In the genomic region with DNA sequence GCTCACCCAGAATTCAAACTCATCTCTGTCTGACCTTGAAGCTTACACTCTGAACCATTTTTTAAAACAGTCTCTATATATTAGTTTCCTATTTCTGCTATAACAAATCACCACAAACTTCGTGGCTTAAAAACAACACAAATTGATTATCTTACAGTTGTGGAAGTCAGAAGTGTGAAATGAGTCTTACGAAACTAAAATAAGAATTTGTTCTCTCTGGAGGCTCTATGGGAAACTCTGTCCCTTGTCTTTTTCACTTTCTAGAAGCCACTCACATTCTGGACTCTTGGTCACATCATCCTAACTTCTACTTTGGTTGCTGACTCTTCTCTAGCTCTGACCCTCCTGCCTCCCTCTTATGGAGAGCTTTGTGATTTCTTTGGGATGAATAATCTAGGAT, we compare ENCODE assay signal across 23 cellular contexts.
"Had no signal": no experiment of that assay in that cellular context is flagged by ENCODE, and none has a peak within 500 bp of the region (broad histone marks: within the 10 kb centered on the region; RNA-seq: fewer than 3 reads in every experiment).

No MANE protein-coding gene starts in this region.

- FAIRE-seq: endometrium, islet of Langerhans had no signal

- H3K36me3 ChIP-seq: gastrocnemius medialis, heart right ventricle, neutrophil, tibial nerve, upper lobe of right lung, vagina had no signal

- H3K27ac ChIP-seq: dorsolateral prefrontal cortex, gastrocnemius medialis, heart right ventricle, neutrophil, testis, tibial nerve, upper lobe of right lung, vagina had no signal

- DNase-seq: dorsolateral prefrontal cortex; effector memory CD4-positive, alpha-beta T cell; gastrocnemius medialis; heart right ventricle; hypothalamus; mammary epithelial cell; mucosa of descending colon; naive thymus-derived CD8-positive, alpha-beta T cell; posterior cingulate gyrus; stimulated activated CD4-positive, alpha-beta T cell treated with anti-CD3 and anti-CD28 coated beads, Interleukin-2, amount 100 ng/mL, for 24 hours; stimulated activated CD4-positive, alpha-beta T cell treated with anti-CD3 and anti-CD28 coated beads, Interleukin-4, amount 100 ng/mL, for 4 hours; stimulated activated naive B cell treated with anti-CD40 and anti-IgM and Interleukin-4, amounts not matched to agents 10 μg/mL and 1 μg/mL and 100 μg/mL, for 72 hours; stimulated activated naive CD8-positive, alpha-beta T cell treated with anti-CD3 and anti-CD28 coated beads, Interleukin-15, amount 100 ng/mL, for 72 hours; testis; upper lobe of right lung had no signal

- H3K27me3 ChIP-seq: gastrocnemius medialis, heart right ventricle, neutrophil, testis, tibial nerve, upper lobe of right lung, vagina had no signal

- H3K4me3 ChIP-seq: dorsolateral prefrontal cortex, gastrocnemius medialis, heart right ventricle, mucosa of descending colon, testis, tibial nerve, upper lobe of right lung, vagina had no signal

- ATAC-seq: esophagus mucosa; gastrocnemius medialis; heart right ventricle; left lobe of liver; mucosa of descending colon; naive thymus-derived CD8-positive, alpha-beta T cell; sciatic nerve; stimulated activated naive B cell treated with anti-CD40 and anti-IgM and Interleukin-4, amounts not matched to agents 10 μg/mL and 1 μg/mL and 100 μg/mL, for 72 hours; stimulated activated naive CD8-positive, alpha-beta T cell treated with anti-CD3 and anti-CD28 coated beads, Interleukin-15, amount 100 ng/mL, for 72 hours; upper lobe of right lung had no signal

- H3K9me3 ChIP-seq: gastrocnemius medialis, heart right ventricle, mucosa of descending colon, neutrophil, testis, tibial nerve, upper lobe of right lung, vagina had no signal

- H3K4me1 ChIP-seq: gastrocnemius medialis, testis, upper lobe of right lung, vagina had no signal
